10 cellular contexts compared by ENCODE assay signal in the genomic region with DNA sequence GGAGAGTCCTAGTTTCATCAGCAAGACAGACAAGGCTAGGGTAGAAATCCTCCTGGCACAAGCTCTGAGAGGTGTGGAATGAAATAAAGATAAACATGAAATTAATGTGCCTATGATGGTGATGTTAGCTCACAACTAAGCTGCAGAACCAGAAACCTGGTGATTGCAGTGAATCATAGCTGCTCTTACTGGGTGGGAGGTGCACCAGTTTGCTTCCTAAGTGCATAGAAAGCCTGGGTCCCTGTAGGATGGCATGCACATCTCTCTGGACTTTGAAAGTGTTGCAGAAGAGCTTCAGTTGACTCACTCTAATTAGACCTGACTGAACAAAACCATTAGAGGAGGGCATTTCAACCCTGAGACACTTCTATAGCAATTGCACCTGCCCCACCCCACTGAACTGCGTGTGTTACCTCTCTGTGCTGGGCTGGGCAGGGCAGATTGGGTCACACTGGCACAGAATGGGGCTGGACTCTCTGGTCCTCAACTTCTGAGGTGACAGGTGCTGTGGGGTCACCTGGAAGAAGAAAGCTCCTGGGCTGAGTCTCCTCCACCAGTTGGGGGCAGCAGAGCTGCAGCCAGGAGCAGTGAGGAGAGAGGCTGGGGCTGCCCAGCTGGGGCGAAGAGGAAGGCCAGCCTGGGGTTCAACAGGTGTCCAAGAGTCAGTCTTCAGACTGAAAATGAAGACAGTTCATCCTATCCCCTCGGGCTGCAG. TPM values are rescaled to one million over a fixed set of nuclear protein-coding genes. Genes with fewer than 3 reads are reported as not detected.
DNase-seq lines count a peak whose midpoint lies in the region; ATAC-seq and TF ChIP-seq lines count a peak whose summit lies in the region.
"Had no signal": no experiment of that assay in that cellular context is flagged by ENCODE, and none has a peak within 500 bp of the region (broad histone marks: within the 10 kb centered on the region; RNA-seq: fewer than 3 reads in every experiment).

No MANE protein-coding gene starts in this region.

- no peaks in the 10 kb centered on the region for H4K20me1 ChIP-seq in Loucy (ENCODE audit: insufficient read depth, low read length, poor library complexity, severe bottlenecking)

- peak; percentile 71 for TF ChIP-seq CTCF in Loucy (conservative IDR thresholded peaks at IDR 0.05; ENCODE audit: low read length)
- no peak for TF ChIP-seq CTCF in endothelial cell (IDR thresholded peaks at IDR 0.05; ENCODE audit: unreplicated experiment)
- peak; percentile 41 for TF ChIP-seq CTCF in retinal pigment epithelial cell (conservative IDR thresholded peaks at IDR 0.05; ENCODE audit: low read depth, low read length)

- ATAC-seq in GM19324 (IDR thresholded peaks at IDR 0.05; ENCODE audit: low FRiP score, unreplicated experiment), result no peak
- ATAC-seq in HG02973 (IDR thresholded peaks at IDR 0.05; ENCODE audit: unreplicated experiment), result no peak
- ATAC-seq: heart left ventricle had no signal

- H3K4me1 ChIP-seq in Loucy (ENCODE audit: insufficient read depth, low read length, poor library complexity, severe bottlenecking), result peaks cover 4% of the 10 kb centered on the region
- H3K4me1 ChIP-seq: heart left ventricle had no signal

- DNase-seq in NCI-H748 (lab: John Stamatoyannopoulos, UW; ENCODE audit: unreplicated experiment), result peak; percentile 4
- DNase-seq in NCI-H748 treated with DMSO at 0.1 percent for 48 hours (lab: John Stamatoyannopoulos, UW), result no peak
- peak; percentile 40 for DNase-seq in endothelial cell (ENCODE audit: low spot score)
- DNase-seq in retinal pigment epithelial cell (ENCODE audit: low read depth), result no peak
- DNase-seq in SW 1271 (lab: John Stamatoyannopoulos, UW), result no peak
- DNase-seq: activated CD4-positive, alpha-beta T cell treated with anti-CD3 and anti-CD28 coated beads, Interleukin-2, amount 10 ng/mL, durations not matched to agents 7 days and 5 days; heart left ventricle had no signal

- no peak overlapping the region for H2AFZ ChIP-seq in Loucy (ENCODE audit: low read length)

- no peak overlapping the region for H3K4me3 Mint-ChIP-seq in endothelial cell (ENCODE audit: unreplicated experiment)
- H3K4me3 Mint-ChIP-seq: activated CD4-positive, alpha-beta T cell treated with anti-CD3 and anti-CD28 coated beads, Interleukin-2, amount 10 ng/mL, durations not matched to agents 7 days and 5 days had no signal

- no peaks in the 10 kb centered on the region for H3K27me3 ChIP-seq in Loucy (ENCODE audit: insufficient read depth, low read length, poor library complexity, severe bottlenecking)

- no peaks in the 10 kb centered on the region for H3K9me3 ChIP-seq in Loucy (ENCODE audit: insufficient read depth, low read depth, low read length)
- H3K9me3 ChIP-seq: heart left ventricle had no signal

- no peak overlapping the region for H3K4me2 ChIP-seq in Loucy (ENCODE audit: low read depth, low read length, poor library complexity, severe bottlenecking)

- no peak overlapping the region for H3K9ac ChIP-seq in Loucy (ENCODE audit: low read depth, low read length, poor library complexity, severe bottlenecking)

- H3K36me3 ChIP-seq in Loucy (ENCODE audit: insufficient read depth, low read length), result no peaks in the 10 kb centered on the region
- H3K36me3 ChIP-seq: heart left ventricle had no signal

- no peak overlapping the region for H3K27ac Mint-ChIP-seq in endothelial cell (ENCODE audit: unreplicated experiment)
- H3K27ac Mint-ChIP-seq: activated CD4-positive, alpha-beta T cell treated with anti-CD3 and anti-CD28 coated beads, Interleukin-2, amount 10 ng/mL, durations not matched to agents 7 days and 5 days had no signal

- no peaks in the 10 kb centered on the region for H3F3A ChIP-seq in Loucy (ENCODE audit: low read depth)

- no peaks in the 10 kb centered on the region for H3K9me2 ChIP-seq in Loucy (replicated peaks; ENCODE audit: low read depth, low read length)

- H3K4me1 Mint-ChIP-seq in endothelial cell (ENCODE audit: unreplicated experiment), result peaks cover 11% of the 10 kb centered on the region
- H3K4me1 Mint-ChIP-seq: activated CD4-positive, alpha-beta T cell treated with anti-CD3 and anti-CD28 coated beads, Interleukin-2, amount 10 ng/mL, durations not matched to agents 7 days and 5 days had no signal

- H3K36me3 Mint-ChIP-seq in endothelial cell (ENCODE audit: low read depth, unreplicated experiment), result no peaks in the 10 kb centered on the region

- no peaks in the 10 kb centered on the region for H3K9me3 Mint-ChIP-seq in endothelial cell (ENCODE audit: unreplicated experiment)
- H3K9me3 Mint-ChIP-seq: activated CD4-positive, alpha-beta T cell treated with anti-CD3 and anti-CD28 coated beads, Interleukin-2, amount 10 ng/mL, durations not matched to agents 7 days and 5 days had no signal

- H3K4me3 ChIP-seq in Loucy (ENCODE audit: low read length, poor library complexity, severe bottlenecking) (no peak overlapping the region), retinal pigment epithelial cell (ENCODE audit: low read length) (no peak overlapping the region)
- H3K4me3 ChIP-seq: heart left ventricle had no signal

- H3K79me2 ChIP-seq in Loucy (ENCODE audit: insufficient read depth, low read length), result no peaks in the 10 kb centered on the region

- H3K27me3 Mint-ChIP-seq in endothelial cell (ENCODE audit: unreplicated experiment), result peaks cover 4% of the 10 kb centered on the region

RNA-seq across cellular contexts. Expression of gene GGTLC2, which starts 57.9 kb away (rescaled TPM):
- total RNA-seq in endothelial cell (ENCODE audit: unreplicated experiment), result not detected
- total RNA-seq: activated CD4-positive, alpha-beta T cell treated with anti-CD3 and anti-CD28 coated beads, Interleukin-2, amount 10 ng/mL, durations not matched to agents 7 days and 5 days; heart left ventricle had no signal

Comparison
In these comparisons a context has a peak if more than half of its experiments do, and no peak if none do; other contexts are left out.
1. DNase-seq: peak in NCI-H748 (single experiment) and endothelial cell (single experiment); none in NCI-H748 treated with DMSO at 0.1 percent for 48 hours (single experiment), retinal pigment epithelial cell (single experiment) and SW 1271 (0 of 2).